1 cellular context compared by ENCODE assay signal in the genomic region with DNA sequence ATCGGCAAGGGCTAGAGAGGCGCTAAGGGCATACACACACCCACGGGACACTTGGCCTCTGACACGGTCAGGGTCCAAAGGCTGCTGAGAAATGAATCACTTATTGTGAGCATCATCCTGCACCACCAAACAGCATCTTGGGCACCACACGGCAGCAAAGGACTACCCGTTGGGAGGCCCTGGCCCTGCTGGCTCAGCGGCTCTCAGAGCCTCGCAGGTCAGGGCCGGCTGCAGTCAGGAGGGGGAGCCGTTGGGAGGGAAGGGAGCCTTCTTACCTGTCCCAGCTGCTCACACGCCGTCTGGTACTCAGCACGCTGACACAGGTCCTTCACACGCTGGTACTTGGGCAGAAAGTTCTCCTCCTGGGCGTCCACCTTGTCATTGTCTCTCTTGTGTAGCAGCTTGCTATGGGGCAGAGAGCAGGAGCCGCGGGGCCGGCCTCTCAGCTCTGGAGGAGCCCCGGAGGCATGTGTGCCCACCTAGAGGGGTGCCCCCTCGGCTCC.
TF ChIP-seq lines count a peak whose summit lies in the region.

No MANE protein-coding gene starts in this region.

TF ChIP-seq in HepG2, 621 proteins besides CTCF, POLR2A, EP300 and RAD21 (continued from another document and continues in another):
- no peak for TF ChIP-seq ZNF878 (CRISPR knock-in tag; IDR thresholded peaks at IDR 0.05)
- no peak for TF ChIP-seq CREM (IDR thresholded peaks at IDR 0.05)
- no peak for TF ChIP-seq CREM (CRISPR knock-in tag; IDR thresholded peaks at IDR 0.05)
- TF ChIP-seq KAT7 (CRISPR knock-in tag; IDR thresholded peaks at IDR 0.05; ENCODE audit: borderline replicate concordance): no peak
- TF ChIP-seq, protein P1, sequence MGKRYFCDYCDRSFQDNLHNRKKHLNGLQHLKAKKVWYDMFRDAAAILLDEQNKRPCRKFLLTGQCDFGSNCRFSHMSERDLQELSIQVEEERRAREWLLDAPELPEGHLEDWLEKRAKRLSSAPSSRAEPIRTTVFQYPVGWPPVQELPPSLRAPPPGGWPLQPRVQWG (CRISPR knock-in tag; IDR thresholded peaks at IDR 0.05; ENCODE audit: borderline replicate concordance, low read depth): no peak
- no peak for TF ChIP-seq ZUFSP (CRISPR knock-in tag; IDR thresholded peaks at IDR 0.05; ENCODE audit: borderline replicate concordance)
- no peak for TF ChIP-seq ZNF205 (CRISPR knock-in tag; IDR thresholded peaks at IDR 0.05)
- TF ChIP-seq ZNF331 (CRISPR knock-in tag; IDR thresholded peaks at IDR 0.05): no peak
- no peak for TF ChIP-seq CHCHD3 (CRISPR knock-in tag; IDR thresholded peaks at IDR 0.05)
- no peak for TF ChIP-seq RARG (CRISPR knock-in tag; IDR thresholded peaks at IDR 0.05; ENCODE audit: low read depth)
- TF ChIP-seq ZBTB33 (CRISPR knock-in tag; IDR thresholded peaks at IDR 0.05): peak; percentile 79
- TF ChIP-seq HNF4G (IDR thresholded peaks at IDR 0.05; ENCODE audit: borderline replicate concordance, low read depth, low read length): peak; percentile 40; the same call in 1 of the 2 replicates
- no peak for TF ChIP-seq HNF4G (CRISPR knock-in tag; IDR thresholded peaks at IDR 0.05; ENCODE audit: borderline replicate concordance, low read depth)
- TF ChIP-seq, protein P2, sequence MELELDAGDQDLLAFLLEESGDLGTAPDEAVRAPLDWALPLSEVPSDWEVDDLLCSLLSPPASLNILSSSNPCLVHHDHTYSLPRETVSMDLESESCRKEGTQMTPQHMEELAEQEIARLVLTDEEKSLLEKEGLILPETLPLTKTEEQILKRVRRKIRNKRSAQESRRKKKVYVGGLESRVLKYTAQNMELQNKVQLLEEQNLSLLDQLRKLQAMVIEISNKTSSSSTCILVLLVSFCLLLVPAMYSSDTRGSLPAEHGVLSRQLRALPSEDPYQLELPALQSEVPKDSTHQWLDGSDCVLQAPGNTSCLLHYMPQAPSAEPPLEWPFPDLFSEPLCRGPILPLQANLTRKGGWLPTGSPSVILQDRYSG (CRISPR knock-in tag; IDR thresholded peaks at IDR 0.05): no peak
- TF ChIP-seq AFF4 (CRISPR knock-in tag; IDR thresholded peaks at IDR 0.05): no peak
- no peak for TF ChIP-seq ZNF263 (CRISPR knock-in tag; IDR thresholded peaks at IDR 0.05)
- no peak for TF ChIP-seq ZNF224 (CRISPR knock-in tag; IDR thresholded peaks at IDR 0.05)
- TF ChIP-seq YY1 (IDR thresholded peaks at IDR 0.05; ENCODE audit: insufficient read depth, insufficient replicate concordance, low read depth, low read length): no peak
- no peak for TF ChIP-seq YEATS2 (CRISPR knock-in tag; IDR thresholded peaks at IDR 0.05; ENCODE audit: borderline replicate concordance)
- TF ChIP-seq ZNF737 (CRISPR knock-in tag; IDR thresholded peaks at IDR 0.05; ENCODE audit: borderline replicate concordance): no peak
- peak; percentile 47; the same call in 1 of the 2 replicates for TF ChIP-seq ZNF121 (CRISPR knock-in tag; IDR thresholded peaks at IDR 0.05)
- TF ChIP-seq KDM4B (CRISPR knock-in tag; IDR thresholded peaks at IDR 0.05): no peak
- no peak for TF ChIP-seq NRL (CRISPR knock-in tag; IDR thresholded peaks at IDR 0.05; ENCODE audit: borderline replicate concordance)
- no peak for TF ChIP-seq ZNF230 (CRISPR knock-in tag; IDR thresholded peaks at IDR 0.05)
- TF ChIP-seq FOXA1 (IDR thresholded peaks at IDR 0.05): no peak
- no peak for TF ChIP-seq FOXA1 (CRISPR knock-in tag; IDR thresholded peaks at IDR 0.05)
- TF ChIP-seq KDM5B (CRISPR knock-in tag; IDR thresholded peaks at IDR 0.05; ENCODE audit: borderline replicate concordance): no peak
- no peak for TF ChIP-seq MBD4 (IDR thresholded peaks at IDR 0.05; ENCODE audit: borderline replicate concordance, low read length)
- TF ChIP-seq, protein P3, sequence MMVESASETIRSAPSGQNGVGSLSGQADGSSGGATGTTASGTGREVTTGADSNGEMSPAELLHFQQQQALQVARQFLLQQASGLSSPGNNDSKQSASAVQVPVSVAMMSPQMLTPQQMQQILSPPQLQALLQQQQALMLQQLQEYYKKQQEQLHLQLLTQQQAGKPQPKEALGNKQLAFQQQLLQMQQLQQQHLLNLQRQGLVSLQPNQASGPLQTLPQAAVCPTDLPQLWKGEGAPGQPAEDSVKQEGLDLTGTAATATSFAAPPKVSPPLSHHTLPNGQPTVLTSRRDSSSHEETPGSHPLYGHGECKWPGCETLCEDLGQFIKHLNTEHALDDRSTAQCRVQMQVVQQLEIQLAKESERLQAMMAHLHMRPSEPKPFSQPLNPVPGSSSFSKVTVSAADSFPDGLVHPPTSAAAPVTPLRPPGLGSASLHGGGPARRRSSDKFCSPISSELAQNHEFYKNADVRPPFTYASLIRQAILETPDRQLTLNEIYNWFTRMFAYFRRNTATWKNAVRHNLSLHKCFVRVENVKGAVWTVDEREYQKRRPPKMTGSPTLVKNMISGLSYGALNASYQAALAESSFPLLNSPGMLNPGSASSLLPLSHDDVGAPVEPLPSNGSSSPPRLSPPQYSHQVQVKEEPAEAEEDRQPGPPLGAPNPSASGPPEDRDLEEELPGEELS (CRISPR knock-in tag; IDR thresholded peaks at IDR 0.05): no peak
- TF ChIP-seq CENPT (CRISPR knock-in tag; IDR thresholded peaks at IDR 0.05; ENCODE audit: low read depth): no peak
- no peak for TF ChIP-seq ZNF143 (CRISPR knock-in tag; IDR thresholded peaks at IDR 0.05)
- TF ChIP-seq SAFB2 (CRISPR knock-in tag; IDR thresholded peaks at IDR 0.05; ENCODE audit: borderline replicate concordance, low read depth): no peak
- no peak for TF ChIP-seq MTA3 (CRISPR knock-in tag; IDR thresholded peaks at IDR 0.05)
- TF ChIP-seq EED (CRISPR knock-in tag; IDR thresholded peaks at IDR 0.05): no peak
- no peak for TF ChIP-seq SAP130 (CRISPR knock-in tag; IDR thresholded peaks at IDR 0.05; ENCODE audit: low read depth)
- TF ChIP-seq ZNF530 (CRISPR knock-in tag; IDR thresholded peaks at IDR 0.05; ENCODE audit: low read depth): no peak
- no peak for TF ChIP-seq KLF9 (CRISPR knock-in tag; IDR thresholded peaks at IDR 0.05; ENCODE audit: low read depth)
- no peak for TF ChIP-seq AKAP8 (CRISPR knock-in tag; IDR thresholded peaks at IDR 0.05)
- peak; percentile 43; the same call in 1 of the 2 replicates for TF ChIP-seq ZFX (CRISPR knock-in tag; IDR thresholded peaks at IDR 0.05; ENCODE audit: low read depth)
- no peak for TF ChIP-seq ZNF496 (CRISPR knock-in tag; IDR thresholded peaks at IDR 0.05; ENCODE audit: insufficient replicate concordance)
- TF ChIP-seq, protein P4, sequence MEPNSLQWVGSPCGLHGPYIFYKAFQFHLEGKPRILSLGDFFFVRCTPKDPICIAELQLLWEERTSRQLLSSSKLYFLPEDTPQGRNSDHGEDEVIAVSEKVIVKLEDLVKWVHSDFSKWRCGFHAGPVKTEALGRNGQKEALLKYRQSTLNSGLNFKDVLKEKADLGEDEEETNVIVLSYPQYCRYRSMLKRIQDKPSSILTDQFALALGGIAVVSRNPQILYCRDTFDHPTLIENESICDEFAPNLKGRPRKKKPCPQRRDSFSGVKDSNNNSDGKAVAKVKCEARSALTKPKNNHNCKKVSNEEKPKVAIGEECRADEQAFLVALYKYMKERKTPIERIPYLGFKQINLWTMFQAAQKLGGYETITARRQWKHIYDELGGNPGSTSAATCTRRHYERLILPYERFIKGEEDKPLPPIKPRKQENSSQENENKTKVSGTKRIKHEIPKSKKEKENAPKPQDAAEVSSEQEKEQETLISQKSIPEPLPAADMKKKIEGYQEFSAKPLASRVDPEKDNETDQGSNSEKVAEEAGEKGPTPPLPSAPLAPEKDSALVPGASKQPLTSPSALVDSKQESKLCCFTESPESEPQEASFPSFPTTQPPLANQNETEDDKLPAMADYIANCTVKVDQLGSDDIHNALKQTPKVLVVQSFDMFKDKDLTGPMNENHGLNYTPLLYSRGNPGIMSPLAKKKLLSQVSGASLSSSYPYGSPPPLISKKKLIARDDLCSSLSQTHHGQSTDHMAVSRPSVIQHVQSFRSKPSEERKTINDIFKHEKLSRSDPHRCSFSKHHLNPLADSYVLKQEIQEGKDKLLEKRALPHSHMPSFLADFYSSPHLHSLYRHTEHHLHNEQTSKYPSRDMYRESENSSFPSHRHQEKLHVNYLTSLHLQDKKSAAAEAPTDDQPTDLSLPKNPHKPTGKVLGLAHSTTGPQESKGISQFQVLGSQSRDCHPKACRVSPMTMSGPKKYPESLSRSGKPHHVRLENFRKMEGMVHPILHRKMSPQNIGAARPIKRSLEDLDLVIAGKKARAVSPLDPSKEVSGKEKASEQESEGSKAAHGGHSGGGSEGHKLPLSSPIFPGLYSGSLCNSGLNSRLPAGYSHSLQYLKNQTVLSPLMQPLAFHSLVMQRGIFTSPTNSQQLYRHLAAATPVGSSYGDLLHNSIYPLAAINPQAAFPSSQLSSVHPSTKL (CRISPR knock-in tag; IDR thresholded peaks at IDR 0.05): no peak
- no peak for TF ChIP-seq NR0B2 (CRISPR knock-in tag; IDR thresholded peaks at IDR 0.05)
- TF ChIP-seq ZNF256 (CRISPR knock-in tag; conservative IDR thresholded peaks at IDR 0.05): no peak
- no peak for TF ChIP-seq ATF7-NPFF (CRISPR knock-in tag; IDR thresholded peaks at IDR 0.05; ENCODE audit: low read depth)
- no peak for TF ChIP-seq PCBP2 (optimal IDR thresholded peaks at IDR 0.05; ENCODE audit: low read depth, low read length, poor library complexity, severe bottlenecking)
- TF ChIP-seq CBFB (CRISPR knock-in tag; IDR thresholded peaks at IDR 0.05): no peak
- TF ChIP-seq ZNF839 (CRISPR knock-in tag; IDR thresholded peaks at IDR 0.05; ENCODE audit: borderline replicate concordance): no peak
- TF ChIP-seq MLLT10 (CRISPR knock-in tag; IDR thresholded peaks at IDR 0.05): no peak
- no peak for TF ChIP-seq NFKB2 (CRISPR knock-in tag; IDR thresholded peaks at IDR 0.05; ENCODE audit: borderline replicate concordance)
- TF ChIP-seq TCF12 (IDR thresholded peaks at IDR 0.05): no peak
- TF ChIP-seq TCF12 (CRISPR knock-in tag; IDR thresholded peaks at IDR 0.05): no peak
- TF ChIP-seq HHEX (CRISPR knock-in tag; IDR thresholded peaks at IDR 0.05): no peak
- TF ChIP-seq FOXA3 (CRISPR knock-in tag; IDR thresholded peaks at IDR 0.05): no peak
- TF ChIP-seq KDM2A (CRISPR knock-in tag; IDR thresholded peaks at IDR 0.05; ENCODE audit: borderline replicate concordance, low read depth): peak; percentile 36; the same call in 1 of the 2 replicates
